13 cellular contexts compared by ENCODE assay signal in genomic region chr1:48793863-48794262, GRCh38. TPM values are rescaled to one million over a fixed set of nuclear protein-coding genes. Genes with fewer than 3 reads are reported as not detected.
A peak's percentile ranks its signal among the peaks of the same experiment; 100 is the strongest.
DNase-seq lines count a peak whose midpoint lies in the region; ATAC-seq and TF ChIP-seq lines count a peak whose summit lies in the region.
"Had no signal": no experiment of that assay in that cellular context is flagged by ENCODE, and none has a peak within 500 bp of the region (broad histone marks: within the 10 kb centered on the region; RNA-seq: fewer than 3 reads in every experiment).

No MANE protein-coding gene starts in this region.

- H3K4me3 ChIP-seq in GM08714 (ENCODE audit: low read length) (peak overlapping the region; percentile 37; the same call in 1 of the 2 replicates), Caco-2 (ENCODE audit: low read depth, low read length) (no peak overlapping the region), gastrocnemius medialis (no peak overlapping the region)

- no TSS peak for BruUV-seq in Caco-2 (replicated peaks; lab: Mats Ljungman, UMichigan)

- in situ Hi-C loops in gastrocnemius medialis (cut with MboI; ENCODE audit: low sequenced_read_pairs in 4 of 4) = no loop called here

- no peaks in the 10 kb centered on the region for H3K27me3 Mint-ChIP-seq in Caco-2 (ENCODE audit: insufficient read depth, unreplicated experiment)

- H3K4me3 Mint-ChIP-seq in Caco-2 (ENCODE audit: unreplicated experiment) = no peak overlapping the region
- H3K4me3 Mint-ChIP-seq: H9, nephron had no signal

- H3K27ac Mint-ChIP-seq in Caco-2 (ENCODE audit: unreplicated experiment) = no peak overlapping the region
- H3K27ac Mint-ChIP-seq: H9 had no signal

- H3K27ac ChIP-seq in gastrocnemius medialis = no peak overlapping the region

- no peaks in the 10 kb centered on the region for H3K9me3 ChIP-seq in Caco-2
- no peaks in the 10 kb centered on the region for H3K9me3 ChIP-seq in gastrocnemius medialis

- H3K4me1 ChIP-seq in Caco-2 (no peaks in the 10 kb centered on the region), gastrocnemius medialis (no peaks in the 10 kb centered on the region)

- CTCF ChIA-PET in Caco-2 (lab: Charles Lee) = no interaction called here

- H3K27me3 ChIP-seq in Caco-2 (replicated peaks; ENCODE audit: control insufficient read depth, insufficient read depth, low read length) = no peaks in the 10 kb centered on the region
- H3K27me3 ChIP-seq in gastrocnemius medialis = no peaks in the 10 kb centered on the region

- peak; percentile 76 for ATAC-seq in GM19397 (IDR thresholded peaks at IDR 0.05; ENCODE audit: unreplicated experiment)
- peak; percentile 69 for ATAC-seq in HG03039 (IDR thresholded peaks at IDR 0.05; ENCODE audit: unreplicated experiment)
- ATAC-seq in gastrocnemius medialis = no peak

- H3K36me3 ChIP-seq in Caco-2 (ENCODE audit: control insufficient read depth, insufficient read depth, low read length) (no peaks in the 10 kb centered on the region), gastrocnemius medialis (no peaks in the 10 kb centered on the region)

- peaks cover 6% of the 10 kb centered on the region for H3K4me1 Mint-ChIP-seq in Caco-2 (ENCODE audit: low read depth, unreplicated experiment)

- H3K36me3 Mint-ChIP-seq in Caco-2 (ENCODE audit: insufficient read depth, unreplicated experiment) = no peaks in the 10 kb centered on the region

- no peaks in the 10 kb centered on the region for H3K9me3 Mint-ChIP-seq in Caco-2 (ENCODE audit: unreplicated experiment)
- H3K9me3 Mint-ChIP-seq: H9, nephron had no signal

- intact Hi-C loops in Caco-2 (cut with micrococcal nuclease; ENCODE audit: unreplicated experiment) = no loop called here
- intact Hi-C loops in gastrocnemius medialis (cut with DNase I; ENCODE audit: low total_unique reads) = no loop called here

- TF ChIP-seq CTCF in Caco-2 (IDR thresholded peaks at IDR 0.05; ENCODE audit: insufficient read depth in 1 of 2, low read depth in 1 of 2, low read length in 1 of 2, severe bottlenecking in 1 of 2, unreplicated experiment in 1 of 2) = no peak
- no peak for TF ChIP-seq CTCF in gastrocnemius medialis (IDR thresholded peaks at IDR 0.05 in 4 of 5, conservative IDR thresholded peaks at IDR 0.05 in 1 of 5)

- DNase-seq in NCI-H69 (lab: John Stamatoyannopoulos, UW) = peak; percentile 6
- no peak for DNase-seq in Caco-2
- no peak for DNase-seq in NCI-H345 treated with DMSO at 0.1 percent for 48 hours (lab: John Stamatoyannopoulos, UW; ENCODE audit: unreplicated experiment)
- DNase-seq in HuH-7 (ENCODE audit: low spot score) = no peak
- no peak for DNase-seq in gastrocnemius medialis
- DNase-seq: C1 segment of cervical spinal cord, H9, NCI-H524 treated with DMSO at 0.1 percent for 48 hours had no signal

- POLR2A ChIA-PET in Caco-2 (lab: Charles Lee) = no interaction called here

- TF ChIP-seq POLR2A in gastrocnemius medialis (IDR thresholded peaks at IDR 0.05) = no peak

RNA-seq across cellular contexts. Expression of gene BEND5, which starts 17.2 kb away (rescaled TPM):
- total RNA-seq in Caco-2 (2022) (0.57 TPM in 1 of 2 replicates, not detected in the other), gastrocnemius medialis (1 to 10 TPM; 1.1 to 3.5 (median 1.4) TPM)
- total RNA-seq: bronchial epithelial cell had no signal

Comparison
In these comparisons a context has a peak if more than half of its experiments do, and no peak if none do; other contexts are left out.
1. ATAC-seq: peak in GM19397 (single experiment) and HG03039 (single experiment); none in gastrocnemius medialis (0 of 2).